17 cellular contexts compared by ENCODE assay signal in genomic region chr6:21769973-21770372, GRCh38.
DNase-seq lines count a peak whose midpoint lies in the region; ATAC-seq, FAIRE-seq and TF ChIP-seq lines count a peak whose summit lies in the region.
"Had no signal": no experiment of that assay in that cellular context is flagged by ENCODE, and none has a peak within 500 bp of the region (broad histone marks: within the 10 kb centered on the region; RNA-seq: fewer than 3 reads in every experiment).

No MANE protein-coding gene starts in this region.

- H3K9ac ChIP-seq in SK-N-SH: peak overlapping the region; percentile 46; the same call in 1 of the 2 replicates
- no peak overlapping the region for H3K9ac ChIP-seq in trophoblast cell (ENCODE audit: low read length)
- no peak overlapping the region for H3K9ac ChIP-seq in colonic mucosa (ENCODE audit: low read depth in 2 of 2, low read length in 2 of 2)

- H3K27me3 ChIP-seq in SK-N-SH (ENCODE audit: insufficient read depth): no peaks in the 10 kb centered on the region
- no peaks in the 10 kb centered on the region for H3K27me3 ChIP-seq in trophoblast cell (ENCODE audit: insufficient read depth, low read length)
- H3K27me3 ChIP-seq in colonic mucosa: no peaks in the 10 kb centered on the region
- H3K27me3 ChIP-seq: pancreas had no signal

- H3K79me1 ChIP-seq in trophoblast cell (ENCODE audit: low read length): peaks cover 22% of the 10 kb centered on the region

- no peak for TF ChIP-seq POLR2A in H54 (IDR thresholded peaks at IDR 0.05; ENCODE audit: low read depth, low read length)

- peaks cover 25% of the 10 kb centered on the region; the same call in 1 of the 2 replicates for H3K79me2 ChIP-seq in SK-N-SH (ENCODE audit: insufficient read depth)
- no peaks in the 10 kb centered on the region for H3K79me2 ChIP-seq in trophoblast cell (ENCODE audit: control insufficient read depth, insufficient read depth, low read length, poor library complexity)

- no peak overlapping the region for H3K14ac ChIP-seq in trophoblast cell (ENCODE audit: low read length)

- H2AFZ ChIP-seq in SK-N-SH (ENCODE audit: low read depth) (no peak overlapping the region), trophoblast cell (ENCODE audit: insufficient read depth, low read length, poor library complexity) (no peak overlapping the region)

- H3K18ac ChIP-seq in trophoblast cell (ENCODE audit: low read length): no peak overlapping the region

- H3F3A ChIP-seq in SK-N-SH (replicated peaks; ENCODE audit: insufficient read depth): peaks cover 34% of the 10 kb centered on the region

- no peak overlapping the region for H2AK5ac ChIP-seq in trophoblast cell (ENCODE audit: low read length)

- peak overlapping the region; percentile 51 for H3K4ac ChIP-seq in trophoblast cell (ENCODE audit: low read depth, low read length)

- no peaks in the 10 kb centered on the region for H4K20me1 ChIP-seq in SK-N-SH (ENCODE audit: insufficient read depth)

- H3K9me2 ChIP-seq in SK-N-SH: no peaks in the 10 kb centered on the region

- no peak overlapping the region for H4K8ac ChIP-seq in trophoblast cell (ENCODE audit: low read depth, low read length)

- no peak overlapping the region for H2BK5ac ChIP-seq in trophoblast cell (ENCODE audit: low read depth, low read length, poor library complexity)

- H3K36me3 ChIP-seq in SK-N-SH (replicated peaks in 1 of 2; ENCODE audit: control insufficient read depth in 1 of 2, insufficient read depth in 2 of 2, low read length in 1 of 2) (no peaks in the 10 kb centered on the region), trophoblast cell (ENCODE audit: control insufficient read depth in 1 of 2, insufficient read depth in 2 of 2, low read length in 2 of 2) (no peaks in the 10 kb centered on the region), colonic mucosa (no peaks in the 10 kb centered on the region)
- H3K36me3 ChIP-seq: pancreas had no signal

- H4K12ac ChIP-seq in trophoblast cell (ENCODE audit: low read depth, low read length): no peak overlapping the region

- intact Hi-C loops in colonic mucosa (cut with DNase I): no loop called here

- no peak overlapping the region for H2BK12ac ChIP-seq in trophoblast cell (ENCODE audit: low read length)

- TF ChIP-seq EP300 in SK-N-SH (IDR thresholded peaks at IDR 0.05; ENCODE audit: borderline replicate concordance in 1 of 2, low read depth in 1 of 2, low read length in 1 of 2): no peak

- POLR2A ChIA-PET in SK-N-SH (lab: Yijun Ruan, JAX): interaction anchor here (1.0 kb wide), 1 partner anchor 173 kb away, joined by 4 read pairs; no protein-coding TSS in a partner anchor

- H3K9me3 ChIP-seq in SK-N-SH (no peaks in the 10 kb centered on the region), trophoblast cell (ENCODE audit: insufficient read depth, low read depth, low read length) (no peaks in the 10 kb centered on the region), colonic mucosa (no peaks in the 10 kb centered on the region)
- H3K9me3 ChIP-seq: pancreas had no signal

- no peak for TF ChIP-seq RAD21 in SK-N-SH (IDR thresholded peaks at IDR 0.05; ENCODE audit: low read length)

- DNase-seq in H54 (ENCODE audit: insufficient read length, low spot score): no peak
- no peak for DNase-seq in SK-N-SH
- peak; percentile 12 for DNase-seq in fibroblast of mammary gland (ENCODE audit: low read depth)
- DNase-seq in trophoblast cell: no peak
- no peak for DNase-seq in NCI-H2171 (lab: John Stamatoyannopoulos, UW)
- no peak for DNase-seq in effector CD8-positive, alpha-beta T cell (lab: John Stamatoyannopoulos, UW)
- no peak for DNase-seq in colonic mucosa
- DNase-seq: activated CD4-positive, alpha-beta T cell treated with anti-CD3 and anti-CD28 coated beads for 36 hours; activated T-cell treated with anti-CD3 and anti-CD28 coated beads for 4 hours; midbrain; NCI-H187; NCI-H524; pancreas; T-cell had no signal

- TF ChIP-seq CTCF in SK-N-SH (IDR thresholded peaks at IDR 0.05) (no peak), fibroblast of mammary gland (conservative IDR thresholded peaks at IDR 0.05; ENCODE audit: control insufficient read depth, insufficient read depth, low read depth, low read length) (no peak), colonic mucosa (IDR thresholded peaks at IDR 0.05) (no peak)

- H4K91ac ChIP-seq in trophoblast cell (ENCODE audit: low read depth, low read length): no peak overlapping the region

- H3K4me1 ChIP-seq in SK-N-SH (ENCODE audit: control insufficient read depth in 1 of 2, insufficient read depth in 2 of 2, low read depth in 1 of 2, low read length in 1 of 2) (peaks cover 3 to 46% of the 10 kb centered on the region in 2 experiments; a peak in 3 of 4 replicates), trophoblast cell (ENCODE audit: control insufficient read depth in 1 of 2, insufficient read depth in 2 of 2, low read length in 2 of 2) (peaks cover 14% of the 10 kb centered on the region in 2 experiments), colonic mucosa (no peaks in the 10 kb centered on the region)
- H3K4me1 ChIP-seq: pancreas had no signal

- peak; percentile 27 for FAIRE-seq in H54 (lab: Jason Lieb, UNC)
- FAIRE-seq: pancreas had no signal

- CTCF ChIA-PET in SK-N-SH (lab: Yijun Ruan, JAX): interaction anchor here (0.9 to 1.0 kb wide), 2 partner anchors 10 to 172 kb away, joined by 3 read pairs; no protein-coding TSS in a partner anchor

- ATAC-seq in HG02763 (IDR thresholded peaks at IDR 0.05; ENCODE audit: unreplicated experiment): no peak
- ATAC-seq: activated CD4-positive, alpha-beta T cell treated with anti-CD3 and anti-CD28 coated beads for 36 hours; activated naive CD4-positive, alpha-beta T cell treated with anti-CD3 and anti-CD28 coated beads, Interleukin-2, amount 50 U/mL, for 72 hours; esophagus mucosa; T-cell had no signal

- no peak overlapping the region for H2BK120ac ChIP-seq in trophoblast cell (ENCODE audit: insufficient read depth, low read length, poor library complexity)

- H3K4me3 ChIP-seq in SK-N-SH (ENCODE audit: low read depth in 2 of 2, low read length in 1 of 2): peak overlapping the region in 1 of 2 experiments; percentile 10; a peak in 1 of 4 replicates
- no peak overlapping the region for H3K4me3 ChIP-seq in fibroblast of mammary gland (ENCODE audit: control insufficient read depth, low read depth, low read length)
- H3K4me3 ChIP-seq in trophoblast cell (ENCODE audit: low read depth, low read length): no peak overlapping the region
- H3K4me3 ChIP-seq in colonic mucosa: no peak overlapping the region
- H3K4me3 ChIP-seq: pancreas had no signal

- H3K4me2 ChIP-seq in SK-N-SH (peak overlapping the region; percentile 67), trophoblast cell (ENCODE audit: low read length) (peak overlapping the region; percentile 44)

- H3K27ac ChIP-seq in SK-N-SH (ENCODE audit: low read depth in 2 of 2, low read length in 1 of 2) (peak overlapping the region; percentile 77 to 92), trophoblast cell (ENCODE audit: low read depth, low read length) (peak overlapping the region; percentile 96), colonic mucosa (no peak overlapping the region)

- no peak overlapping the region for H3K23ac ChIP-seq in trophoblast cell (ENCODE audit: low read length)

TF ChIP-seq in SK-N-SH, 30 proteins besides CTCF, POLR2A, EP300 and RAD21:
- TF ChIP-seq JUND (IDR thresholded peaks at IDR 0.05) (no peak), FOXM1 (IDR thresholded peaks at IDR 0.05; ENCODE audit: low read depth) (no peak), SIN3A (IDR thresholded peaks at IDR 0.05; ENCODE audit: borderline replicate concordance, low read depth, low read length) (no peak), GABPA (IDR thresholded peaks at IDR 0.05; ENCODE audit: low read depth) (no peak), RCOR1 (IDR thresholded peaks at IDR 0.05; ENCODE audit: low read length) (no peak), ELF1 (IDR thresholded peaks at IDR 0.05) (no peak), FOXJ3 (CRISPR knock-in tag; IDR thresholded peaks at IDR 0.05) (no peak), MEF2A (IDR thresholded peaks at IDR 0.05; ENCODE audit: borderline replicate concordance, low read depth) (no peak), IRF3 (IDR thresholded peaks at IDR 0.05; ENCODE audit: low read depth, low read length) (no peak), CHD2 (IDR thresholded peaks at IDR 0.05; ENCODE audit: low read length, partially characterized antibody) (no peak), NRF1 (IDR thresholded peaks at IDR 0.05; ENCODE audit: low read depth, low read length) (no peak)
- TF ChIP-seq, protein P1, sequence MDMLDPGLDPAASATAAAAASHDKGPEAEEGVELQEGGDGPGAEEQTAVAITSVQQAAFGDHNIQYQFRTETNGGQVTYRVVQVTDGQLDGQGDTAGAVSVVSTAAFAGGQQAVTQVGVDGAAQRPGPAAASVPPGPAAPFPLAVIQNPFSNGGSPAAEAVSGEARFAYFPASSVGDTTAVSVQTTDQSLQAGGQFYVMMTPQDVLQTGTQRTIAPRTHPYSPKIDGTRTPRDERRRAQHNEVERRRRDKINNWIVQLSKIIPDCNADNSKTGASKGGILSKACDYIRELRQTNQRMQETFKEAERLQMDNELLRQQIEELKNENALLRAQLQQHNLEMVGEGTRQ (IDR thresholded peaks at IDR 0.05; ENCODE audit: borderline replicate concordance, low read depth, low read length): no peak
